8 cellular contexts compared by ENCODE assay signal in genomic region chr18:13823707-13824395, GRCh38. TPM values are rescaled to one million over a fixed set of nuclear protein-coding genes. Genes with fewer than 3 reads are reported as not detected.
DNase-seq lines count a peak whose midpoint lies in the region; FAIRE-seq and TF ChIP-seq lines count a peak whose summit lies in the region.

TSS of gene MC5R (plus strand) at chr18:13824149. CDS start at chr18:13825766, 1,617 bp downstream.

- no peaks in the 10 kb centered on the region for H3K36me3 ChIP-seq in MG63
- no peaks in the 10 kb centered on the region for H3K36me3 ChIP-seq in WERI-Rb-1
- no peaks in the 10 kb centered on the region for H3K36me3 ChIP-seq in keratinocyte (ENCODE audit: control insufficient read depth in 2 of 2, extremely low read depth in 1 of 2, insufficient read depth in 2 of 2, low read length in 2 of 2)

- no peak within 1 kb of the TSS for H4K8ac ChIP-seq in H9 (replicated peaks; ENCODE audit: insufficient read length, low read depth, low read length)

- TF ChIP-seq CTCF in GM12864 (IDR thresholded peaks at IDR 0.05; ENCODE audit: low read depth, low read length, missing control alignments) (peak; percentile 94), H9 (conservative IDR thresholded peaks at IDR 0.05) (peak; percentile 85), WERI-Rb-1 (IDR thresholded peaks at IDR 0.05; ENCODE audit: low read depth, low read length) (peak; percentile 92), keratinocyte (optimal IDR thresholded peaks at IDR 0.05 in 1 of 3, IDR thresholded peaks at IDR 0.05 in 1 of 3, conservative IDR thresholded peaks at IDR 0.05 in 1 of 3; ENCODE audit: extremely low read depth in 1 of 3, insufficient read depth in 2 of 3, low read length in 3 of 3) (peak; percentile 67 to 88 (median 85))

- DNase-seq in GM12864 (ENCODE audit: low read depth) (no peak), H9 (peak; percentile 76), MG63 (peak; percentile 61), WERI-Rb-1 (peak; percentile 63), T47D (ENCODE audit: low read depth in 1 of 2, low spot score in 1 of 2) (peak; percentile 50 to 56), keratinocyte (ENCODE audit: low read depth, low spot score) (no peak), RCC 7860 (ENCODE audit: low spot score) (no peak)
- DNase-seq in stimulated activated CD4-positive, alpha-beta T cell treated with anti-CD3 and anti-CD28 coated beads, Interleukin-1b, Interleukin-23, amount 100 ng/mL, for 1 hour (ENCODE audit: low read depth in 2 of 2), result peak; percentile 30 to 63

- no peak within 1 kb of the TSS for H3K56ac ChIP-seq in H9 (ENCODE audit: insufficient read length, low read depth, low read length)

- H3K23me2 ChIP-seq in H9 (ENCODE audit: insufficient read length, low read depth, low read length, poor library complexity, severe bottlenecking), result no peaks in the 10 kb centered on the region

- H3K27me3 Mint-ChIP-seq in H9 (ENCODE audit: low read depth), result peaks cover 32% of the 10 kb centered on the region

- peak within 1 kb of the TSS; percentile 50 to 70; a peak in 4 of 5 replicates for H3K4me3 Mint-ChIP-seq in H9

- H3K27me3 ChIP-seq in H9 (ENCODE audit: insufficient read depth, low read length) (no peaks in the 10 kb centered on the region; the same call in 1 of the 2 replicates), MG63 (no peaks in the 10 kb centered on the region), WERI-Rb-1 (ENCODE audit: insufficient read depth, low read depth, severe bottlenecking) (peaks cover 80% of the 10 kb centered on the region), keratinocyte (ENCODE audit: control insufficient read depth, extremely low read depth, insufficient read depth, low read length) (peaks cover 8% of the 10 kb centered on the region)

- H3K4me3 ChIP-seq in GM12864 (ENCODE audit: low read depth, low read length), result peak within 1 kb of the TSS; percentile 41
- peak within 1 kb of the TSS; percentile 44 for H3K4me3 ChIP-seq in MG63
- peak within 1 kb of the TSS; percentile 17 for H3K4me3 ChIP-seq in WERI-Rb-1 (ENCODE audit: low read depth, low read length)
- H3K4me3 ChIP-seq in keratinocyte (ENCODE audit: control insufficient read depth in 2 of 3, extremely low read depth in 1 of 3, insufficient read depth in 2 of 3, low read depth in 1 of 3, low read length in 3 of 3), result peak within 1 kb of the TSS; percentile 17 to 55 (median 46)

- H4K20me1 ChIP-seq in H9 (ENCODE audit: control insufficient read depth, insufficient read depth, insufficient read length) (no peaks in the 10 kb centered on the region), keratinocyte (ENCODE audit: control insufficient read depth, extremely low read depth, insufficient read depth, low read length) (no peaks in the 10 kb centered on the region)

- H3K9me3 ChIP-seq in H9 (ENCODE audit: control insufficient read depth, low read depth, low read length) (no peaks in the 10 kb centered on the region), MG63 (no peaks in the 10 kb centered on the region), WERI-Rb-1 (ENCODE audit: severe bottlenecking) (no peaks in the 10 kb centered on the region), keratinocyte (ENCODE audit: control insufficient read depth, low read depth, low read length) (no peaks in the 10 kb centered on the region)

- H3K9me3 Mint-ChIP-seq in H9, result peaks cover 7 to 8% of the 10 kb centered on the region in 2 experiments; a peak in 3 of 5 replicates

- dilution Hi-C loops in keratinocyte (cut with MboI; ENCODE audit: extremely low pct_ligation_motif_present, low sequenced_read_pairs), result no loop called here

- H3K18ac ChIP-seq in H9 (ENCODE audit: insufficient read length, low read depth, low read length), result no peak within 1 kb of the TSS

- H3K9me1 ChIP-seq in keratinocyte (ENCODE audit: control insufficient read depth, extremely low read depth, insufficient read depth, low read length), result no peaks in the 10 kb centered on the region

- H4K5ac ChIP-seq in H9 (ENCODE audit: insufficient read length, low read depth, low read length), result no peak within 1 kb of the TSS

- no peak within 1 kb of the TSS for H3K23ac ChIP-seq in H9 (ENCODE audit: insufficient read length, low read depth, low read length)

- H3K9ac ChIP-seq in H9 (ENCODE audit: extremely low read depth, insufficient read length, low read length) (no peak within 1 kb of the TSS), keratinocyte (ENCODE audit: control insufficient read depth, extremely low read depth, insufficient read depth, low read length) (no peak within 1 kb of the TSS)

- H2BK120ac ChIP-seq in H9 (ENCODE audit: low read depth, low read length, poor library complexity, severe bottlenecking), result no peak within 1 kb of the TSS

- H3K79me2 ChIP-seq in H9 (ENCODE audit: insufficient read depth, low read length), result no peaks in the 10 kb centered on the region
- no peaks in the 10 kb centered on the region for H3K79me2 ChIP-seq in keratinocyte (ENCODE audit: control insufficient read depth, insufficient read depth, low read length)

- peak within 1 kb of the TSS; percentile 19 for H3K4me2 ChIP-seq in H9 (ENCODE audit: insufficient read depth, insufficient read length, low read length)
- H3K4me2 ChIP-seq in keratinocyte (ENCODE audit: control insufficient read depth, extremely low read depth, insufficient read depth, low read depth, low read length), result peak within 1 kb of the TSS; percentile 62

- WGBS in H9 (ENCODE audit: extremely low coverage, insufficient read length, low lambda C conversion rate), result 100% methylated on average over 1 of the region's 54 CpGs

- no peak within 1 kb of the TSS; the same call in 1 of the 2 replicates for H3K14ac ChIP-seq in H9 (ENCODE audit: insufficient read depth, low read length)

- H2BK15ac ChIP-seq in H9 (ENCODE audit: low read depth, low read length), result no peak within 1 kb of the TSS

- H2BK5ac ChIP-seq in H9 (ENCODE audit: insufficient read length, low read length), result no peak within 1 kb of the TSS

- H4K91ac ChIP-seq in H9 (ENCODE audit: insufficient read length, low read depth, low read length), result no peak within 1 kb of the TSS

- peaks cover 4 to 8% of the 10 kb centered on the region in 2 experiments for H3K4me1 Mint-ChIP-seq in H9

- H3T11ph ChIP-seq in H9 (ENCODE audit: low read length), result no peak within 1 kb of the TSS

- H2BK12ac ChIP-seq in H9 (ENCODE audit: insufficient read length, low read depth, low read length), result no peak within 1 kb of the TSS

- H3K4me1 ChIP-seq in H9 (ENCODE audit: insufficient read depth, low read length) (no peaks in the 10 kb centered on the region), keratinocyte (ENCODE audit: control insufficient read depth, extremely low read depth, insufficient read depth, low read length) (peaks cover 3% of the 10 kb centered on the region)

- in situ Hi-C loops in T47D (cut with HindIII; ENCODE audit: low pct_unique_long_range_greater_than_20kb, low sequenced_read_pairs), result no loop called here

- FAIRE-seq in keratinocyte (lab: Jason Lieb, UNC), result no peak
- FAIRE-seq in RCC 7860 (lab: Jason Lieb, UNC), result no peak

- no peak within 1 kb of the TSS for H3K4ac ChIP-seq in H9 (ENCODE audit: low read depth, low read length)

- H3K27ac ChIP-seq in H9 (ENCODE audit: insufficient read length, low read depth, low read length) (no peak within 1 kb of the TSS), WERI-Rb-1 (no peak within 1 kb of the TSS), keratinocyte (ENCODE audit: control insufficient read depth, insufficient read depth, low read length) (no peak within 1 kb of the TSS)

- H2AFZ ChIP-seq in H9 (ENCODE audit: low read length), result no peak within 1 kb of the TSS
- peak within 1 kb of the TSS; percentile 46 for H2AFZ ChIP-seq in keratinocyte (ENCODE audit: control insufficient read depth, low read length)

- H3K79me1 ChIP-seq in H9 (ENCODE audit: insufficient read depth, low read depth, low read length, poor library complexity, severe bottlenecking), result no peaks in the 10 kb centered on the region

- no peak within 1 kb of the TSS; a peak in 2 of 7 replicates for H3K27ac Mint-ChIP-seq in H9

- no peak within 1 kb of the TSS for H2BK20ac ChIP-seq in H9 (ENCODE audit: low read depth, low read length, poor library complexity, severe bottlenecking)

- no peak within 1 kb of the TSS for H2AK5ac ChIP-seq in H9 (ENCODE audit: insufficient read length, low read length)

- peaks cover 0 to 6% (median 5%) of the 10 kb centered on the region in 3 experiments; a peak in 3 of 7 replicates for H3K36me3 Mint-ChIP-seq in H9 (ENCODE audit: insufficient read depth in 1 of 3, low read depth in 3 of 3)

RNA-seq across cellular contexts. Expression of gene MC5R, which starts in this region (rescaled TPM):
- total RNA-seq in H9 (2021), result not detected in 2 replicates
- 0.69 and 0.99 TPM in 2 replicates for total RNA-seq in MG63 (2014; rRNA removed; shearing (Covaris generic); ENCODE audit: low replicate concordance)
- not detected in 3 replicates for polyA plus RNA-seq in keratinocyte
- polyA plus RNA-seq in keratinocyte (2011; ENCODE audit: low read depth), result not detected
- not detected in 2 replicates for polyA plus RNA-seq in keratinocyte (2011; cell fraction: cytosol; rRNA removed)
- polyA plus RNA-seq in keratinocyte (2011; cell fraction: nucleus; rRNA removed), result not detected in 2 replicates
- polyA plus RNA-seq in keratinocyte (2012; ENCODE audit: low replicate concordance), result not detected in 2 replicates
- polyA minus RNA-seq in keratinocyte, result not detected in 3 replicates
- not detected for polyA minus RNA-seq in keratinocyte (2011; cell fraction: cytosol; rRNA and poly(A)+ RNA removed)
- polyA minus RNA-seq in keratinocyte (2011; cell fraction: nucleus; rRNA and poly(A)+ RNA removed), result not detected in 2 replicates

Comparison
In these comparisons a context has a peak if more than half of its experiments do, and no peak if none do; other contexts are left out.
1. Peak in DNase-seq and H3K4me2 ChIP-seq in H9; RNA of the gene not detected or under 1 TPM.
2. Peak in DNase-seq and H3K4me3 ChIP-seq in MG63; RNA of the gene not detected or under 1 TPM.
3. DNase-seq: peak in WERI-Rb-1 (single experiment), T47D (2 of 2) and stimulated activated CD4-positive, alpha-beta T cell treated with anti-CD3 and anti-CD28 coated beads, Interleukin-1b, Interleukin-23, amount 100 ng/mL, for 1 hour (2 of 2); none in GM12864 (single experiment), keratinocyte (single experiment) and RCC 7860 (single experiment).
4. Peak in every context shown above with its lines, with median percentiles within 50 percentile points of each other: H3K4me3 ChIP-seq and CTCF ChIP-seq.